ENCODE assay signal across 1 cellular context in genomic region chr11:64577202-64577601, GRCh38.
TF ChIP-seq lines count a peak whose summit lies in the region.

No MANE protein-coding gene starts in this region.

TF ChIP-seq in K562, 482 proteins besides CTCF, POLR2A, EP300 and RAD21 (continued from another document):
- TF ChIP-seq EHMT2 (IDR thresholded peaks at IDR 0.05) (peak; percentile 52; the same call in 1 of the 2 replicates), OTX1 (CRISPR knock-in tag; IDR thresholded peaks at IDR 0.05) (0 out of 2 replicates have a peak, but pooled peaks have one; percentile 47), ATF3 (IDR thresholded peaks at IDR 0.05) (no peak), ATF3 (CRISPR knock-in tag; conservative IDR thresholded peaks at IDR 0.05) (no peak), TFE3 (CRISPR knock-in tag; IDR thresholded peaks at IDR 0.05) (no peak), PTTG1 (tag; IDR thresholded peaks at IDR 0.05; ENCODE audit: low read depth) (no peak), ELF4 (CRISPR knock-in tag; IDR thresholded peaks at IDR 0.05) (0 out of 2 replicates have a peak, but pooled peaks have one; percentile 38)
